Comparison of ENCODE assay signal across 8 cellular contexts in the genomic region with DNA sequence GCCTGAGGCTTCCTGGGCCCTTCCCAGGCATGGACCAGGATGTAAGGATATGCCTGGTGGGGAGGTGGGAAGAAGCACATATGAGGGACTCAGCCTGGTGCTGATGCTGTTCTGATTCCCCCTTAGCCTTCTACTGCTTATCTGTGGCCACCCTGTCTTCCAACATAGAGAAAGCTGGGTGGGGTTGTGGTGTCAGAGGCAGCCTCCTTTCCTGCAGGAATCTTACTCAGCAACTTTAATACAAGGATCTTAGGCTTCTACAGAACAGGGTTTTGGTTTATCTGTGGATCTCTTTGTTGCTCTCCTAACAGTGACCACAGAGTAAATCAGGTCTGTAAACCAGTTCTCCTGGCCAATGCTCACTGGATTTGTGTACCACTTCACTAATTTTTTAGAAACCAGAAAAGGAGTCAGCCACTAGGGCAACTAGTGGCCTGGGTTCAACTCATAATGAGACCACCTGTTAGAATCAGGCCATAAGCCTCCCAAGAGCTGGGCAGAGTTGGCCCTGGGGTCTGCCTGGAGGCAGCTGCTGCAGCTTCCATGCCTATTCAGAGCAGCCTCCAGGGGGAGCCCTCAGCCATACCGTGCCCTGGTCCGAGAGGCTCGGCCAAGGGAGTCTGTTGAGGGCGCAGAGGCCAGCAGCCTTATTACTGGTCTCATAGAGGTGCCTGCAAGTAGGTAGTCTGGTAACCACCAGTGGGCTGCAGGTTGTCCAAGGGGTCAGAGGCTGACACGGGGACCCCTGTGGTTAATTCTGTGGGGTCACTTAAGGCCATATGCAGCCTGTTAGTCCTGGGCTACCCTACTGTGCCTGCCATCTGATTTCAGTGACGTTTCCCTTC. TPM values are rescaled to one million over a fixed set of nuclear protein-coding genes. Genes with fewer than 3 reads are reported as not detected.
A peak's percentile ranks its signal among the peaks of the same experiment; 100 is the strongest.
DNase-seq lines count a peak whose midpoint lies in the region; ATAC-seq lines count a peak whose summit lies in the region.

No MANE protein-coding gene starts in this region.

- ATAC-seq in left ventricle myocardium superior (peak; percentile 60), HG02759 (IDR thresholded peaks at IDR 0.05; ENCODE audit: unreplicated experiment) (no peak), GM21717 (IDR thresholded peaks at IDR 0.05; ENCODE audit: unreplicated experiment) (no peak)

- no peaks in the 10 kb centered on the region for H3K9me3 ChIP-seq in HAP-1

- no peaks in the 10 kb centered on the region for H3K27me3 ChIP-seq in HAP-1 (ENCODE audit: low read depth)

- peaks cover 22% of the 10 kb centered on the region for H3K36me3 ChIP-seq in HAP-1 (replicated peaks)

- no peak overlapping the region for H3K4me3 ChIP-seq in HAP-1

- no peaks in the 10 kb centered on the region for H3K4me1 ChIP-seq in HAP-1

- in situ Hi-C loops in HAP-1 (cut with MboI; ENCODE audit: low sequenced_read_pairs), result loop anchor here (5.0 to 10.0 kb wide), 3 partner anchors 210 to 588 kb away; no protein-coding TSS in a partner anchor

- peak; percentile 60 for DNase-seq in COLO668 (lab: John Stamatoyannopoulos, UW; ENCODE audit: unreplicated experiment)
- peak; percentile 38 to 86 for DNase-seq in HAP-1 (ENCODE audit: low spot score in 2 of 2)
- peak; percentile 51 to 71 for DNase-seq in SHP77 (lab: John Stamatoyannopoulos, UW)
- DNase-seq in activated naive CD4-positive, alpha-beta T cell treated with anti-CD3 and anti-CD28 coated beads, Interleukin-2, amount 50 U/mL, for 16 hours, result peak; percentile 59
- peak; percentile 65 for DNase-seq in left ventricle myocardium superior
- DNase-seq in stimulated activated CD4-positive, alpha-beta T cell treated with anti-CD3 and anti-CD28 coated beads, Interleukin-1b, Interleukin-23, amount 100 ng/mL, for 4 hours (ENCODE audit: low read depth in 2 of 2), result peak; percentile 36 to 51

- intact Hi-C loops in left ventricle myocardium superior (cut with micrococcal nuclease), result no loop called here

RNA-seq across cellular contexts. Expression of a gene that starts 7.1 kb away (rescaled TPM):
- 0.67 TPM for total RNA-seq in left ventricle myocardium superior

RNA-seq across cellular contexts. Expression of a gene that starts 19.9 kb away (rescaled TPM):
- 51.7 TPM for total RNA-seq in left ventricle myocardium superior

RNA-seq across cellular contexts. Expression of a gene that starts 19.9 kb away (rescaled TPM):
- 32.3 TPM for total RNA-seq in left ventricle myocardium superior
